Comparison of ENCODE assay signal across 15 cellular contexts in the genomic region with DNA sequence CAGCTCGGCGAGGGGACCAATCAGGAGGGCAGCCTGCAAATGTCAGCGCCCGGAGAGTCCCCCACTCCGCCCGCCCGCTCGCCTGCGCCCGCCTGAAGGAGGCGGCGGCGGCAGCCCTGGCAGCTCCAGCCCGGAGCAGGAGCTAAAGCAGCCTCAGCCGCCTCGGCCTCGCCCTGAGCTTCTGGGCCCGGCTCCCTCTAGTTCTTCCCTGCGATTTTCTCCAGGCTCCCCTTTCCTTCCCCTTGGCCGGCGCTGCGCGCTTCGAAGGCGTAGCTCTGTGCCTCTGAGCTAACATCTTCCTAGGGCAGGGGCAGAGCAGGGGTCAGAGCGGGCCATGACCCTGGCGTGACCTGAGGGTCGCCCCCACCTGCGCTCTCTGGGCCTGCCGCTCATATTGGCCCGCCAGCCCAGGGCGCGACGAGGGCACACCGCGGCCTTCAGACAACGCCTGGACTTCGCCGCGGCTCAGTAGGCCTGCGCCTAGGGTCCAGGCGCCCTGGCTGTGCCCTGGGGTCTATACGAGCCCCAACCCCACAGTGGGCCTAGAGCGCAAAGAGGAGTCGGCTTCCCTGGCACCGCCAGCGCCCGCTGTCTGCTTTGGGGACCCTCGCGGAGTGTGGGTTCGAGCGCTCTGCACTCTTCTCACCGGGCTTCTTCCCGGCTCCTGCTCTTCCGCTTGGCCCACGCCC. TPM values are rescaled to one million over a fixed set of nuclear protein-coding genes. Genes with fewer than 3 reads are reported as not detected.
DNase-seq lines count a peak whose midpoint lies in the region; ATAC-seq and TF ChIP-seq lines count a peak whose summit lies in the region.
"Had no signal": no experiment of that assay in that cellular context is flagged by ENCODE, and none has a peak within 500 bp of the region (broad histone marks: within the 10 kb centered on the region; RNA-seq: fewer than 3 reads in every experiment).

No MANE protein-coding gene starts in this region.

- peaks cover 8 to 12% of the 10 kb centered on the region in 2 donors for H3K36me3 Mint-ChIP-seq in activated T-cell treated with anti-CD3 and anti-CD28 coated beads, Interleukin-2, amount 50 U/mL, for 72 hours (ENCODE audit: insufficient read depth in 2 of 2)
- no peaks in the 10 kb centered on the region for H3K36me3 Mint-ChIP-seq in progenitor cell of endocrine pancreas (ENCODE audit: insufficient read depth)

- peak overlapping the region; percentile 61 for H3K4me3 Mint-ChIP-seq in activated T-cell treated with anti-CD3 and anti-CD28 coated beads, Interleukin-2, amount 50 U/mL, for 72 hours
- H3K4me3 Mint-ChIP-seq in progenitor cell of endocrine pancreas (ENCODE audit: low read depth): no peak overlapping the region

- H3K4me1 ChIP-seq in RWPE2 (ENCODE audit: insufficient read depth, poor library complexity, severe bottlenecking): no peaks in the 10 kb centered on the region
- H3K4me1 ChIP-seq in iPS-15b (ENCODE audit: control insufficient read depth, insufficient read depth, low read length): peaks cover 2% of the 10 kb centered on the region
- H3K4me1 ChIP-seq in mesenchymal stem cell (ENCODE audit: control insufficient read depth, insufficient read depth, low read depth, low read length): peaks cover 23% of the 10 kb centered on the region
- H3K4me1 ChIP-seq: parathyroid adenoma had no signal

- H3K4me2 ChIP-seq in mesenchymal stem cell (ENCODE audit: low read length, poor library complexity, severe bottlenecking): no peak overlapping the region

- H3K9ac ChIP-seq in iPS-15b (ENCODE audit: low read depth, low read length): no peak overlapping the region
- H3K9ac ChIP-seq in mesenchymal stem cell (ENCODE audit: low read length): no peak overlapping the region
- H3K9ac ChIP-seq: parathyroid adenoma had no signal

- H3K9me3 ChIP-seq in RWPE2 (ENCODE audit: severe bottlenecking) (no peaks in the 10 kb centered on the region), iPS-15b (ENCODE audit: control insufficient read depth, insufficient read depth, low read length) (no peaks in the 10 kb centered on the region), mesenchymal stem cell (ENCODE audit: control insufficient read depth, low read length) (peaks cover 7% of the 10 kb centered on the region)
- H3K9me3 ChIP-seq: upper lobe of left lung had no signal

- TF ChIP-seq CTCF in RWPE2 (IDR thresholded peaks at IDR 0.05; ENCODE audit: poor library complexity, severe bottlenecking) (no peak), progenitor cell of endocrine pancreas (IDR thresholded peaks at IDR 0.05; ENCODE audit: unreplicated experiment) (no peak)

- H4K8ac ChIP-seq in mesenchymal stem cell (ENCODE audit: low read length): no peak overlapping the region

- no peak overlapping the region for H3K4ac ChIP-seq in mesenchymal stem cell (ENCODE audit: low read depth in 1 of 2, low read length in 2 of 2)

- H2BK5ac ChIP-seq in mesenchymal stem cell (ENCODE audit: low read depth, low read length, poor library complexity, severe bottlenecking): no peak overlapping the region

- no peak overlapping the region for H2BK15ac ChIP-seq in mesenchymal stem cell (ENCODE audit: low read depth, poor library complexity, severe bottlenecking)

- DNase-seq in activated T-cell treated with anti-CD3 and anti-CD28 coated beads, Interleukin-2, amount 50 U/mL, for 72 hours: peak; percentile 30 to 46
- no peak for DNase-seq in activated T-cell treated with anti-CD3 and anti-CD28 coated beads for 4 hours
- no peak for DNase-seq in RWPE2 (ENCODE audit: low spot score)
- peak; percentile 27 for DNase-seq in stimulated activated naive CD8-positive, alpha-beta T cell treated with anti-CD3 and anti-CD28 coated beads, Interleukin-15, Interleukin-2, amounts not matched to agents 100 U/mL and 50 U/mL, for 24 hours
- DNase-seq in mesenchymal stem cell: no peak
- no peak for DNase-seq in NCI-H1105 (lab: John Stamatoyannopoulos, UW)
- no peak for DNase-seq in progenitor cell of endocrine pancreas (ENCODE audit: low spot score, unreplicated experiment)
- DNase-seq: activated CD4-positive, alpha-beta T cell treated with anti-CD3 and anti-CD28 coated beads, Interleukin-2, amount 50 U/mL, for 1 hour; AML-193; amygdala; NCI-H2171; upper lobe of left lung had no signal

- H3K23ac ChIP-seq in mesenchymal stem cell (ENCODE audit: low read length in 2 of 2): peak overlapping the region in 1 of 2 experiments; percentile 23

- peaks cover 0 to 2% of the 10 kb centered on the region in 2 donors for H3K9me3 Mint-ChIP-seq in activated T-cell treated with anti-CD3 and anti-CD28 coated beads, Interleukin-2, amount 50 U/mL, for 72 hours
- no peaks in the 10 kb centered on the region for H3K9me3 Mint-ChIP-seq in progenitor cell of endocrine pancreas (ENCODE audit: low read depth)

- peaks cover 100% of the 10 kb centered on the region for H3K27me3 ChIP-seq in RWPE2 (ENCODE audit: insufficient read depth, poor library complexity, severe bottlenecking)
- peaks cover 99% of the 10 kb centered on the region for H3K27me3 ChIP-seq in iPS-15b (ENCODE audit: control insufficient read depth, insufficient read depth, low read length)
- H3K27me3 ChIP-seq in mesenchymal stem cell (ENCODE audit: control insufficient read depth in 1 of 2, insufficient read depth in 1 of 2, low read length in 2 of 2): peaks cover 84 to 100% of the 10 kb centered on the region in 2 experiments

- peaks cover 52% of the 10 kb centered on the region for H3K4me1 Mint-ChIP-seq in activated T-cell treated with anti-CD3 and anti-CD28 coated beads, Interleukin-2, amount 50 U/mL, for 72 hours (ENCODE audit: low read depth)
- H3K4me1 Mint-ChIP-seq in progenitor cell of endocrine pancreas (ENCODE audit: low read depth): peaks cover 3% of the 10 kb centered on the region

- 1% methylated on average over 53 of the region's 56 CpGs for WGBS in mesenchymal stem cell

- peaks cover 77% of the 10 kb centered on the region for H3K27me3 Mint-ChIP-seq in activated T-cell treated with anti-CD3 and anti-CD28 coated beads, Interleukin-2, amount 50 U/mL, for 72 hours (ENCODE audit: low read depth)
- H3K27me3 Mint-ChIP-seq in progenitor cell of endocrine pancreas: peaks cover 90% of the 10 kb centered on the region

- H2AFZ ChIP-seq in mesenchymal stem cell (ENCODE audit: low read depth, low read length): no peak overlapping the region
- H2AFZ ChIP-seq: parathyroid adenoma had no signal

- ATAC-seq in activated T-cell treated with anti-CD3 and anti-CD28 coated beads, Interleukin-2, amount 50 U/mL, for 72 hours (replicated peaks in 1 of 2): peak; percentile 60 to 80
- peak; percentile 59 for ATAC-seq in RWPE2 (ENCODE audit: low read depth)
- peak; percentile 59 for ATAC-seq in stimulated activated naive CD8-positive, alpha-beta T cell treated with anti-CD3 and anti-CD28 coated beads, Interleukin-15, Interleukin-2, amounts not matched to agents 100 U/mL and 50 U/mL, for 24 hours

- no peak overlapping the region for H3K14ac ChIP-seq in mesenchymal stem cell (ENCODE audit: low read length in 2 of 2)

- H3K36me3 ChIP-seq in RWPE2 (ENCODE audit: low read depth): no peaks in the 10 kb centered on the region
- H3K36me3 ChIP-seq in iPS-15b (ENCODE audit: control insufficient read depth, insufficient read depth, low read length): no peaks in the 10 kb centered on the region
- H3K36me3 ChIP-seq in mesenchymal stem cell (ENCODE audit: control insufficient read depth in 1 of 2, insufficient read depth in 2 of 2, low read depth in 1 of 2, low read length in 2 of 2): no peaks in the 10 kb centered on the region
- H3K36me3 ChIP-seq: upper lobe of left lung had no signal

- no peak overlapping the region for H2AK5ac ChIP-seq in mesenchymal stem cell (ENCODE audit: low read length, severe bottlenecking)

- H3K27ac Mint-ChIP-seq in activated T-cell treated with anti-CD3 and anti-CD28 coated beads, Interleukin-2, amount 50 U/mL, for 72 hours: peak overlapping the region; percentile 71
- no peak overlapping the region for H3K27ac Mint-ChIP-seq in progenitor cell of endocrine pancreas

- H3K27ac ChIP-seq in RWPE2 (ENCODE audit: poor library complexity, severe bottlenecking) (no peak overlapping the region), mesenchymal stem cell (ENCODE audit: low read length, poor library complexity, severe bottlenecking) (no peak overlapping the region)
- H3K27ac ChIP-seq: parathyroid adenoma, upper lobe of left lung had no signal

- no peak overlapping the region for H3K18ac ChIP-seq in mesenchymal stem cell (ENCODE audit: low read depth in 1 of 2, low read length in 2 of 2)

- no peak overlapping the region for H2BK12ac ChIP-seq in mesenchymal stem cell (ENCODE audit: low read length in 2 of 2)

- H2BK120ac ChIP-seq in mesenchymal stem cell (ENCODE audit: low read depth, low read length): no peak overlapping the region

- H4K91ac ChIP-seq in mesenchymal stem cell (ENCODE audit: low read length): no peak overlapping the region

- no peaks in the 10 kb centered on the region for H3K79me1 ChIP-seq in mesenchymal stem cell (replicated peaks; ENCODE audit: low read length, poor library complexity, severe bottlenecking)

- no peak overlapping the region for H3K4me3 ChIP-seq in RWPE2 (ENCODE audit: severe bottlenecking)
- H3K4me3 ChIP-seq in iPS-15b (ENCODE audit: low read depth, low read length): peak overlapping the region; percentile 43
- no peak overlapping the region for H3K4me3 ChIP-seq in mesenchymal stem cell (ENCODE audit: insufficient read depth in 1 of 2, low read depth in 1 of 2, low read length in 2 of 2)
- H3K4me3 ChIP-seq: upper lobe of left lung had no signal

RNA-seq across cellular contexts. Expression of a gene that starts 0.4 kb away (rescaled TPM):
- total RNA-seq in activated T-cell treated with anti-CD3 and anti-CD28 coated beads, Interleukin-2, amount 50 U/mL, for 72 hours: under 1 TPM in 1 of 2 donors, not detected in 1; 0.19 TPM
- not detected for polyA plus RNA-seq in mesenchymal stem cell (2013, experiment 1 of 2)
- polyA plus RNA-seq in mesenchymal stem cell (2013, experiment 2 of 2): not detected
- total RNA-seq in progenitor cell of endocrine pancreas: not detected in 2 replicates
- total RNA-seq: kidney epithelial cell, upper lobe of left lung had no signal

Comparison
In these comparisons a context has a peak if more than half of its experiments do, and no peak if none do; other contexts are left out.
1. DNase-seq: peak in activated T-cell treated with anti-CD3 and anti-CD28 coated beads, Interleukin-2, amount 50 U/mL, for 72 hours (2 of 2) and stimulated activated naive CD8-positive, alpha-beta T cell treated with anti-CD3 and anti-CD28 coated beads, Interleukin-15, Interleukin-2, amounts not matched to agents 100 U/mL and 50 U/mL, for 24 hours (single experiment); none in activated T-cell treated with anti-CD3 and anti-CD28 coated beads for 4 hours (single experiment), RWPE2 (single experiment), mesenchymal stem cell (single experiment), NCI-H1105 (single experiment) and progenitor cell of endocrine pancreas (single experiment).
2. Peak in every context shown above with its lines, with median percentiles within 50 percentile points of each other: ATAC-seq.